ENCODE assay signal across 9 cellular contexts in the genomic region with DNA sequence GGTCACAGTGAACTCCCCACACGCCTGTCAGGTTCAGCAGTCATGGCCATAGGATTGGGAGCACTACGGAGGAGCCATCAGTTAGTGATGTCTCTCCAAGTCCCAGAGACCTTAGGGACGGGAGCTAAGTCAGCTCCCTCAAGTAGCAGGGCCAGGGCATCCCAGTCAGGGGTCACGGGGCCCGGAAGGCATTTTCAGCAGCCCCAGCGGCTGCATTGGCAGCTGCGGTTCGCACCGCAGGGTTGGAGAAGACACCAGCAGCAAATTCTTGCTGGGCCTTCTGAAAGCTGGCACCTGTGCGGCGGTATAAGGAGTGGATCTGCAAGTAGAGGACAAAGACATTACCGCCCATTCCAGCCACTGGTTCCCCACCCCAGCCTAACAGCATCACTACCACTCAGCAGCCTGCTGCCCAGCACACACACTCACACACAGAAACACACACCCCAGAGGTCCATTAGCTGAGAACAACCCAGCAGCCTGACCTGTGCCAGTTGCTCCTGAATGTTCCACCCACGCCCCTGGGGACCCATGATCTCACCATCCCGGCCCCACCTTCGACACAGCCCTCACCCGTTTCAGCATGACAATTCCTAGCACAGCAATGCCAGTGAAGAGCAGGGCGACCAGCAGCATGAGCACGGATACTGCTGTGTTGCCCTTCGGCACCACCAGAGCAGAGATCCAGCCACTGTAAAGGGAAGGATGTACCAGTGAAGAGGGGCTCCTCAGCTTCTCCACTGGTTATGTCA. TPM values are rescaled to one million over a fixed set of nuclear protein-coding genes. Genes with fewer than 3 reads are reported as not detected.
DNase-seq lines count a peak whose midpoint lies in the region; ATAC-seq, FAIRE-seq and TF ChIP-seq lines count a peak whose summit lies in the region.
"Had no signal": no experiment of that assay in that cellular context is flagged by ENCODE, and none has a peak within 500 bp of the region (broad histone marks: within the 10 kb centered on the region; RNA-seq: fewer than 3 reads in every experiment).

No MANE protein-coding gene starts in this region.

- no peaks in the 10 kb centered on the region for H3K27me3 Mint-ChIP-seq in activated naive CD4-positive, alpha-beta T cell treated with anti-CD3 and anti-CD28 coated beads for 36 hours (ENCODE audit: low read depth)
- H3K27me3 Mint-ChIP-seq in central memory CD8-positive, alpha-beta T cell: no peaks in the 10 kb centered on the region

- H3K9me3 ChIP-seq in mesodermal cell (ENCODE audit: control insufficient read depth, low read length) (no peaks in the 10 kb centered on the region), upper lobe of left lung (no peaks in the 10 kb centered on the region)

- FAIRE-seq in GM12892 (lab: Jason Lieb, UNC): no peak
- FAIRE-seq: D721Med had no signal

- no peak for DNase-seq in activated naive CD4-positive, alpha-beta T cell treated with anti-CD3 and anti-CD28 coated beads for 36 hours
- no peak for DNase-seq in activated naive CD4-positive, alpha-beta T cell treated with anti-CD3 and anti-CD28 coated beads, Interleukin-2, amount 50 U/mL, for 16 hours
- no peak for DNase-seq in central memory CD8-positive, alpha-beta T cell (ENCODE audit: low spot score in 2 of 2)
- no peak for DNase-seq in upper lobe of left lung
- no peak for DNase-seq in GM12892 (ENCODE audit: insufficient read length)
- no peak for DNase-seq in NCI-H2081 (lab: John Stamatoyannopoulos, UW)
- DNase-seq in stimulated activated naive CD4-positive, alpha-beta T cell (lab: John Stamatoyannopoulos, UW): no peak

- H3K4me3 ChIP-seq in mesodermal cell (ENCODE audit: extremely low read depth, insufficient read depth, low read length, poor library complexity, severe bottlenecking): peak overlapping the region; percentile 65
- H3K4me3 ChIP-seq in upper lobe of left lung: peak overlapping the region in 3 of 4 donors; percentile 61 to 93 (median 78)

- no peak for TF ChIP-seq CTCF in upper lobe of left lung (IDR thresholded peaks at IDR 0.05)

- WGBS in mesodermal cell (ENCODE audit: insufficient coverage in 2 of 2), 2 experiments: 92 to 96% methylated on average over 18 to 19 of the region's 19 CpGs
- WGBS in upper lobe of left lung, 2 donors: 76 to 83% methylated on average over 15 to 16 of the region's 19 CpGs

- H3K36me3 ChIP-seq in mesodermal cell (ENCODE audit: control insufficient read depth, insufficient read depth, low read length): peaks cover 47% of the 10 kb centered on the region
- H3K36me3 ChIP-seq in upper lobe of left lung: peaks cover 0 to 35% (median 11%) of the 10 kb centered on the region in 4 donors

- H3K4me1 ChIP-seq in mesodermal cell (ENCODE audit: control insufficient read depth, insufficient read depth, low read length, poor library complexity, severe bottlenecking) (peaks cover 28% of the 10 kb centered on the region), upper lobe of left lung (peaks cover 30 to 36% (median 34%) of the 10 kb centered on the region in 4 donors)

- TF ChIP-seq POLR2A in upper lobe of left lung (IDR thresholded peaks at IDR 0.05): no peak
- no peak for TF ChIP-seq POLR2A in GM12892 (IDR thresholded peaks at IDR 0.05; ENCODE audit: low read depth, low read length)

- no peaks in the 10 kb centered on the region for H3K27me3 ChIP-seq in upper lobe of left lung

- H3K36me3 Mint-ChIP-seq in activated naive CD4-positive, alpha-beta T cell treated with anti-CD3 and anti-CD28 coated beads for 36 hours (ENCODE audit: low read depth): peaks cover 24% of the 10 kb centered on the region
- peaks cover 27% of the 10 kb centered on the region for H3K36me3 Mint-ChIP-seq in central memory CD8-positive, alpha-beta T cell (ENCODE audit: insufficient read depth)

- peak overlapping the region; percentile 33 for H3K27ac Mint-ChIP-seq in activated naive CD4-positive, alpha-beta T cell treated with anti-CD3 and anti-CD28 coated beads for 36 hours
- peak overlapping the region; percentile 35 for H3K27ac Mint-ChIP-seq in central memory CD8-positive, alpha-beta T cell (ENCODE audit: low read depth)

- peaks cover 33% of the 10 kb centered on the region for H3K4me1 Mint-ChIP-seq in activated naive CD4-positive, alpha-beta T cell treated with anti-CD3 and anti-CD28 coated beads for 36 hours (ENCODE audit: low read depth)
- H3K4me1 Mint-ChIP-seq in central memory CD8-positive, alpha-beta T cell: peaks cover 50% of the 10 kb centered on the region

- H3K9me3 Mint-ChIP-seq in activated naive CD4-positive, alpha-beta T cell treated with anti-CD3 and anti-CD28 coated beads for 36 hours: no peaks in the 10 kb centered on the region
- H3K9me3 Mint-ChIP-seq in central memory CD8-positive, alpha-beta T cell: no peaks in the 10 kb centered on the region

- CTCF ChIA-PET in activated naive CD4-positive, alpha-beta T cell treated with anti-CD3 and anti-CD28 coated beads for 36 hours (lab: Charles Lee): interaction anchor here (1.2 kb wide), 1 partner anchor 66 kb away, joined by 3 read pairs; no protein-coding TSS in a partner anchor

- H3K27ac ChIP-seq in mesodermal cell (ENCODE audit: low read depth, low read length, severe bottlenecking) (no peak overlapping the region), upper lobe of left lung (peak overlapping the region; percentile 95 to 97 (median 96))

- TF ChIP-seq EP300 in upper lobe of left lung (IDR thresholded peaks at IDR 0.05): no peak

- intact Hi-C loops in activated naive CD4-positive, alpha-beta T cell treated with anti-CD3 and anti-CD28 coated beads for 36 hours (cut with micrococcal nuclease): no loop called here

- H3K4me3 Mint-ChIP-seq in activated naive CD4-positive, alpha-beta T cell treated with anti-CD3 and anti-CD28 coated beads for 36 hours: peak overlapping the region; percentile 75
- H3K4me3 Mint-ChIP-seq in central memory CD8-positive, alpha-beta T cell: peak overlapping the region; percentile 80

- no peak for ATAC-seq in central memory CD8-positive, alpha-beta T cell (replicated peaks; ENCODE audit: extremely low read depth, poor library complexity, severe bottlenecking)
- no peak for ATAC-seq in upper lobe of left lung (ENCODE audit: low FRiP score in 2 of 2)

RNA-seq across cellular contexts. Expression of a gene that starts 1.0 kb away (rescaled TPM):
- total RNA-seq in activated naive CD4-positive, alpha-beta T cell treated with anti-CD3 and anti-CD28 coated beads for 36 hours: 10 to 100 TPM; 32.1 to 32.8 TPM
- polyA plus RNA-seq in mesodermal cell (2013, experiment 1 of 2): 62.6 TPM
- polyA plus RNA-seq in mesodermal cell (2013, experiment 2 of 2): 54.7 TPM
- 10 to 100 TPM in 5 of 6 donors, 1 to 10 TPM in 1; 9.3 to 30.3 (median 20.6) TPM for total RNA-seq in upper lobe of left lung
- 6.4 TPM for polyA plus RNA-seq in GM12892 (2012; ENCODE audit: missing spikeins)

RNA-seq across cellular contexts. Expression of a gene that starts 5.9 kb away (rescaled TPM):
- total RNA-seq in activated naive CD4-positive, alpha-beta T cell treated with anti-CD3 and anti-CD28 coated beads for 36 hours: 10 to 100 TPM; 80.3 to 82.9 TPM
- 66.3 TPM for polyA plus RNA-seq in mesodermal cell (2013, experiment 1 of 2)
- 54.7 TPM for polyA plus RNA-seq in mesodermal cell (2013, experiment 2 of 2)
- 10 to 100 TPM; 61.5 to 96.1 (median 70.4) TPM for total RNA-seq in upper lobe of left lung
- polyA plus RNA-seq in GM12892 (2012; ENCODE audit: missing spikeins): 32.2 TPM

RNA-seq across cellular contexts. Expression of a gene that starts 17.0 kb away (rescaled TPM):
- 10 to 100 TPM; 52.6 to 54.5 TPM for total RNA-seq in activated naive CD4-positive, alpha-beta T cell treated with anti-CD3 and anti-CD28 coated beads for 36 hours
- polyA plus RNA-seq in mesodermal cell (2013, experiment 1 of 2): 59.9 TPM
- polyA plus RNA-seq in mesodermal cell (2013, experiment 2 of 2): 59.1 TPM
- 10 to 100 TPM; 32.7 to 92.2 (median 48.1) TPM for total RNA-seq in upper lobe of left lung
- polyA plus RNA-seq in GM12892 (2012; ENCODE audit: missing spikeins): 54.9 TPM

RNA-seq across cellular contexts. Expression of a gene that starts 21.0 kb away (rescaled TPM):
- total RNA-seq in activated naive CD4-positive, alpha-beta T cell treated with anti-CD3 and anti-CD28 coated beads for 36 hours: 1 to 10 TPM in 1 of 2 experiments, under 1 TPM in 1; 0.79 to 1.6 TPM
- polyA plus RNA-seq in mesodermal cell (2013, experiment 1 of 2): 7.9 TPM
- 5.0 TPM for polyA plus RNA-seq in mesodermal cell (2013, experiment 2 of 2)
- total RNA-seq in upper lobe of left lung: 1 to 10 TPM; 1.1 to 6.3 (median 2.6) TPM
- 1.1 TPM for polyA plus RNA-seq in GM12892 (2012; ENCODE audit: missing spikeins)

RNA-seq across cellular contexts. Expression of a gene that starts 45.0 kb away (rescaled TPM):
- not detected for total RNA-seq in activated naive CD4-positive, alpha-beta T cell treated with anti-CD3 and anti-CD28 coated beads for 36 hours
- polyA plus RNA-seq in mesodermal cell (2013, experiment 1 of 2): not detected
- polyA plus RNA-seq in mesodermal cell (2013, experiment 2 of 2): not detected
- total RNA-seq in upper lobe of left lung: under 1 TPM in 2 of 6 donors, not detected in 4; 0.14 to 0.17 TPM
- not detected for polyA plus RNA-seq in GM12892 (2012; ENCODE audit: missing spikeins)
